Comparison of ENCODE assay signal across 8 cellular contexts in the genomic region with DNA sequence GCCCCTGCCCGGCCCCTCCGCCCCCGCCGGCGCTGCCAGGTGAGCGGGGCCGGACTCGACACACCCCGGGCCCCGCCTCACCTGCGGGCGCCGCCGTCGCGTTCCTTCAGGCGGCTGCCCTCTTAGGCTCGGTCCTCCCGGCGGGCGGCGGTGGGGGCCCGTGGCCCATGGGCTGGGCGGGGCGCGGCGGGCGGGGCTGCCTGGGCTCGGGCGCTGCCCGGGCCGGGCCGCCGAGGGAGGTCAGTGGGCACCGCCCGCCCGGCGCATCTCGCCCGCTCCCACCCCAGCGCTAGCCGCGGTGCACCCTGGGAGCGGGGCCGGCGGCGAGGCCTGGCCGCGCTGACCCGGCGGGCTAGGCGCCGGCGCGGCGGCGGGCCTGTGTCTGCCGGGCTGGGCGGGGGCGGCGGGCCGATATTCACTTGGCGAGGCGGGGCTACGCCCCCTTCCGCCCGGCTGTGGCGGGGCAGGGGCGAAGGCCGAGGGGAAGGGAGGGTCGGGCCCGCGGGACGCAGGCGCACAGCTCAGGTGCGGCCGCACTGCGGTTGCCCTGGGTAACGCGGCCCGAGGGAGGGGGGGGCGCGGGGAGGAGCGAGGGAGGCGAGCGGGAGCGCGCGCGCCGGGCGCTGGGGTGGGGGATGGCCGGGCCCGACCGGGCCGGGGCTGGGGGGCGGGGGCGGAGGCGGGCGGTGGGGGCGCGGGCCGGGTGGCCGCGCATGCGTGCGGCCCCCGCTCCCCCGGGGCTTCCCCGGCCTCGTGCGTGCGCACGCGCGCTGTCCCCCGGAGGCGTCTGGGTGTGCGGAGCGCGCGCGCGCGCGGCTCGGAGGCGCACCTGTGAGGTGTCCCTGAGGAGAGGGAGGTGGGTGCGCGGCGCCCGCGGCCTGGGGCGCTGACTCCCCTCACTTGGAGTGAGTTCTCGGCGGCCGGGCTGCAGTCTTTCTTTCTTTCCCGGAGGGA. TPM values are rescaled to one million over a fixed set of nuclear protein-coding genes. Genes with fewer than 3 reads are reported as not detected.
DNase-seq lines count a peak whose midpoint lies in the region; ATAC-seq, FAIRE-seq and TF ChIP-seq lines count a peak whose summit lies in the region.

A gene with protein sequence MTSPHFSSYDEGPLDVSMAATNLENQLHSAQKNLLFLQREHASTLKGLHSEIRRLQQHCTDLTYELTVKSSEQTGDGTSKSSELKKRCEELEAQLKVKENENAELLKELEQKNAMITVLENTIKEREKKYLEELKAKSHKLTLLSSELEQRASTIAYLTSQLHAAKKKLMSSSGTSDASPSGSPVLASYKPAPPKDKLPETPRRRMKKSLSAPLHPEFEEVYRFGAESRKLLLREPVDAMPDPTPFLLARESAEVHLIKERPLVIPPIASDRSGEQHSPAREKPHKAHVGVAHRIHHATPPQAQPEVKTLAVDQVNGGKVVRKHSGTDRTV (minus strand): TSS at position 384 of the 954 bp plus-strand sequence. CDS start 28,526 bp downstream, outside the sequence.
A gene (plus strand): TSS at position 768 of the 954 bp plus-strand sequence. CDS start 38,930 bp downstream, outside the sequence.

- no peak within 1 kb of the TSS for H3K27ac ChIP-seq in Karpas-422 (ENCODE audit: low read length)

- H3K9me2 ChIP-seq in Karpas-422 (replicated peaks; ENCODE audit: insufficient read depth, low read length): no peaks in the 10 kb centered on the region

- peaks cover 29% of the 10 kb centered on the region for H3K4me1 Mint-ChIP-seq in activated T-helper 2 cell treated with anti-CD3 and anti-CD28 coated beads, Interferon-gamma antibody, Interleukin-2, Interleukin-4, amounts not matched to agents 10 μg/mL and 5 μg/mL and 100 μg/mL, durations not matched to agents 14 hours and 24 hours and 36 hours (ENCODE audit: low read depth)
- H3K4me1 Mint-ChIP-seq in nephron: peaks cover 49% of the 10 kb centered on the region
- peaks cover 52% of the 10 kb centered on the region for H3K4me1 Mint-ChIP-seq in stimulated activated naive CD8-positive, alpha-beta T cell treated with anti-CD3 and anti-CD28 coated beads, Interleukin-15, Interleukin-2, amounts not matched to agents 100 ng/mL and 50 ng/mL, for 24 hours (ENCODE audit: low read depth)

- H3K27me3 ChIP-seq in Karpas-422 (ENCODE audit: low read length): no peaks in the 10 kb centered on the region

- no peak for FAIRE-seq in RCC 7860 (lab: Jason Lieb, UNC)

- H3K4me2 ChIP-seq in Karpas-422 (ENCODE audit: low read depth, low read length, poor library complexity, severe bottlenecking): peak within 1 kb of the TSS; percentile 75

- peak within 1 kb of the TSS; percentile 96 for H3K4me3 Mint-ChIP-seq in activated T-helper 2 cell treated with anti-CD3 and anti-CD28 coated beads, Interferon-gamma antibody, Interleukin-2, Interleukin-4, amounts not matched to agents 10 μg/mL and 5 μg/mL and 100 μg/mL, durations not matched to agents 14 hours and 24 hours and 36 hours (ENCODE audit: low read depth)
- peak within 1 kb of the TSS; percentile 97 to 99 (median 99) for H3K4me3 Mint-ChIP-seq in nephron
- peak within 1 kb of the TSS; percentile 91 for H3K4me3 Mint-ChIP-seq in stimulated activated naive CD8-positive, alpha-beta T cell treated with anti-CD3 and anti-CD28 coated beads, Interleukin-15, Interleukin-2, amounts not matched to agents 100 ng/mL and 50 ng/mL, for 24 hours

- no peaks in the 10 kb centered on the region; the same call in 1 of the 2 replicates for H4K20me1 ChIP-seq in Karpas-422 (ENCODE audit: insufficient read depth, low read depth, low read length)

- no peaks in the 10 kb centered on the region for H3K79me2 ChIP-seq in Karpas-422 (ENCODE audit: low read length)

- DNase-seq in Daoy (ENCODE audit: low read depth) (peak; percentile 97), Karpas-422 (peak; percentile 96), RCC 7860 (ENCODE audit: low spot score) (peak; percentile 79), fibroblast of peridontal ligament (ENCODE audit: extremely low read depth) (peak; percentile 84)
- DNase-seq in activated T-helper 2 cell treated with anti-CD3 and anti-CD28 coated beads, Interferon-gamma antibody, Interleukin-2, Interleukin-4, amounts not matched to agents 10 μg/mL and 5 μg/mL and 100 μg/mL, durations not matched to agents 14 hours and 24 hours and 36 hours (ENCODE audit: low spot score): peak; percentile 91

- peak; percentile 79 for ATAC-seq in GM21786 (IDR thresholded peaks at IDR 0.05; ENCODE audit: unreplicated experiment)

- H3K4me1 ChIP-seq in Karpas-422 (ENCODE audit: low read length): peaks cover 14% of the 10 kb centered on the region

- no peaks in the 10 kb centered on the region for H3K9me3 ChIP-seq in Karpas-422 (ENCODE audit: low read length)

- peaks cover 35% of the 10 kb centered on the region for H3K36me3 Mint-ChIP-seq in activated T-helper 2 cell treated with anti-CD3 and anti-CD28 coated beads, Interferon-gamma antibody, Interleukin-2, Interleukin-4, amounts not matched to agents 10 μg/mL and 5 μg/mL and 100 μg/mL, durations not matched to agents 14 hours and 24 hours and 36 hours (ENCODE audit: low read depth)
- peaks cover 28% of the 10 kb centered on the region for H3K36me3 Mint-ChIP-seq in nephron (ENCODE audit: low read depth)
- H3K36me3 Mint-ChIP-seq in stimulated activated naive CD8-positive, alpha-beta T cell treated with anti-CD3 and anti-CD28 coated beads, Interleukin-15, Interleukin-2, amounts not matched to agents 100 ng/mL and 50 ng/mL, for 24 hours (ENCODE audit: low read depth): peaks cover 22% of the 10 kb centered on the region

- H3K27ac Mint-ChIP-seq in activated T-helper 2 cell treated with anti-CD3 and anti-CD28 coated beads, Interferon-gamma antibody, Interleukin-2, Interleukin-4, amounts not matched to agents 10 μg/mL and 5 μg/mL and 100 μg/mL, durations not matched to agents 14 hours and 24 hours and 36 hours: peak within 1 kb of the TSS; percentile 74
- H3K27ac Mint-ChIP-seq in nephron: peak within 1 kb of the TSS; percentile 94 to 99 (median 95)
- peak within 1 kb of the TSS; percentile 85 for H3K27ac Mint-ChIP-seq in stimulated activated naive CD8-positive, alpha-beta T cell treated with anti-CD3 and anti-CD28 coated beads, Interleukin-15, Interleukin-2, amounts not matched to agents 100 ng/mL and 50 ng/mL, for 24 hours

- TF ChIP-seq CTCF in nephron (IDR thresholded peaks at IDR 0.05; ENCODE audit: unreplicated experiment in 3 of 3): peak in 1 of 3 experiments; percentile 13

- no peaks in the 10 kb centered on the region for H3K36me3 ChIP-seq in Karpas-422 (ENCODE audit: insufficient read depth, low read length)

- H3K9ac ChIP-seq in Karpas-422 (ENCODE audit: low read length): peak within 1 kb of the TSS; percentile 75

- peak within 1 kb of the TSS; percentile 72 for H3K4me3 ChIP-seq in Karpas-422 (ENCODE audit: low read length)

- H3K9me3 Mint-ChIP-seq in activated T-helper 2 cell treated with anti-CD3 and anti-CD28 coated beads, Interferon-gamma antibody, Interleukin-2, Interleukin-4, amounts not matched to agents 10 μg/mL and 5 μg/mL and 100 μg/mL, durations not matched to agents 14 hours and 24 hours and 36 hours: no peaks in the 10 kb centered on the region
- H3K9me3 Mint-ChIP-seq in nephron: no peaks in the 10 kb centered on the region
- H3K9me3 Mint-ChIP-seq in stimulated activated naive CD8-positive, alpha-beta T cell treated with anti-CD3 and anti-CD28 coated beads, Interleukin-15, Interleukin-2, amounts not matched to agents 100 ng/mL and 50 ng/mL, for 24 hours: no peaks in the 10 kb centered on the region

- H3K27me3 Mint-ChIP-seq in activated T-helper 2 cell treated with anti-CD3 and anti-CD28 coated beads, Interferon-gamma antibody, Interleukin-2, Interleukin-4, amounts not matched to agents 10 μg/mL and 5 μg/mL and 100 μg/mL, durations not matched to agents 14 hours and 24 hours and 36 hours (ENCODE audit: low read depth): peaks cover 2% of the 10 kb centered on the region
- H3K27me3 Mint-ChIP-seq in nephron (ENCODE audit: low read depth): no peaks in the 10 kb centered on the region
- H3K27me3 Mint-ChIP-seq in stimulated activated naive CD8-positive, alpha-beta T cell treated with anti-CD3 and anti-CD28 coated beads, Interleukin-15, Interleukin-2, amounts not matched to agents 100 ng/mL and 50 ng/mL, for 24 hours: no peaks in the 10 kb centered on the region

- H2AFZ ChIP-seq in Karpas-422 (ENCODE audit: low read length): peak within 1 kb of the TSS; percentile 64

- intact Hi-C loops in activated T-helper 2 cell treated with anti-CD3 and anti-CD28 coated beads, Interferon-gamma antibody, Interleukin-2, Interleukin-4, amounts not matched to agents 10 μg/mL and 5 μg/mL and 100 μg/mL, durations not matched to agents 14 hours and 24 hours and 36 hours (cut with micrococcal nuclease): loop anchor here (5.0 kb wide), 2 partner anchors 260 to 340 kb away; a partner anchor contains a TSS

RNA-seq across cellular contexts. Expression of the first gene that starts in this region (rescaled TPM):
- total RNA-seq in Daoy (2014; rRNA removed; shearing (Covaris generic)): 5.3 and 7.7 TPM in 2 replicates
- 2.0 and 2.4 TPM in 2 replicates for total RNA-seq in Karpas-422 (2014; rRNA removed; shearing (Covaris generic); ENCODE audit: low replicate concordance)
- 11.8 and 12.8 TPM in 2 replicates for total RNA-seq in activated T-helper 2 cell treated with anti-CD3 and anti-CD28 coated beads, Interferon-gamma antibody, Interleukin-2, Interleukin-4, amounts not matched to agents 10 μg/mL and 5 μg/mL and 100 μg/mL, durations not matched to agents 14 hours and 24 hours and 36 hours

RNA-seq across cellular contexts. Expression of the second gene that starts in this region (rescaled TPM):
- 50.4 and 50.9 TPM in 2 replicates for total RNA-seq in Daoy (2014; rRNA removed; shearing (Covaris generic))
- total RNA-seq in Karpas-422 (2014; rRNA removed; shearing (Covaris generic); ENCODE audit: low replicate concordance): 21.0 and 24.4 TPM in 2 replicates
- total RNA-seq in activated T-helper 2 cell treated with anti-CD3 and anti-CD28 coated beads, Interferon-gamma antibody, Interleukin-2, Interleukin-4, amounts not matched to agents 10 μg/mL and 5 μg/mL and 100 μg/mL, durations not matched to agents 14 hours and 24 hours and 36 hours: 63.3 and 66.2 TPM in 2 replicates
